ENCODE assay signal across 2 cellular contexts in the genomic region with DNA sequence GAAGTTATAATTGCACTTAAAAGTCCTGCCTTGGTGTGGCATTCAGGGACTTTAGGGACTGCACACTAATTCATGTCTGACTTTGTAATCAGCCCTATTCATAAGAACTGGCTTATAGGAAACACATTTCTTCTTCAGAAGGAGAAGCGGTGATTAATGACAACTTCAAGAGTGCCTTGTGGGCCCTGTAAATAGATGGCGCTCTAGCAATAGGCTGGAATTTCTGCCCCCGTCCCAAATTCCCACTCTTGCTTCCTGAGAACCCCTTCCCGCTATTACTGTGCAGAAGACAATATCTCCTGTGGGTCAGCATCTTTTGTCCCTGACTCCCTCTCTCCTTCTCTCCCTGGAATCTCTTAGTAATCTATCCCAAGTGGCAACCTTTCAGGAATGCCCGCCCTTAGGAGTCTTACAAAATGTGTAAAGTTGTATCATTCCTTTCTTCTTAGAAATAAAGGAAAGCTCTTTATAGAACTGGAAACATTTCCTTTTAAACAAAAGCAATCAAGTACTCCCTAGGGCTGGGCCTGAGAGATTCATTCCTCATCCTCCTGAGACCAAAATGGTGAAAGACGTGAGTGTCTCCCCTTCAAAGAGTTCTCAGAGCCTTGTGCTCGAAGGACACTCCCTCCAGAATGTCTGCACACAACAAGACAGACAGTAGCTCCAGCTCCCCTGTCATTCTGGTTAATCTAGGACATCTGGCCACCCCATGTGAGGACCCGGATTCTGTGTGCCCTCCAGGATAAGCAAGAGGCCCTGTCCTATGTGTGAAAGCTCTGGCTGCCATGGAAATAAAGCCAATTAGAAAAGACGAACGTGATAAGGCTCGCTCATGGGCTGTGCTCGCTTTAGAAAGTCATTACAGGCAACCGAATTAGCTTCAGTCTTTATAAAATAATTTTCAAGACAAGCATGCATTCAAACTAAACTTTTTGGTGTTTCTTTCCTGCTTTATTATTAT.
TF ChIP-seq lines count a peak whose summit lies in the region.

No MANE protein-coding gene starts in this region.

TF ChIP-seq in HCT116, 20 proteins besides CTCF, POLR2A, EP300 and RAD21 (continued from another document):
- TF ChIP-seq, protein P1, sequence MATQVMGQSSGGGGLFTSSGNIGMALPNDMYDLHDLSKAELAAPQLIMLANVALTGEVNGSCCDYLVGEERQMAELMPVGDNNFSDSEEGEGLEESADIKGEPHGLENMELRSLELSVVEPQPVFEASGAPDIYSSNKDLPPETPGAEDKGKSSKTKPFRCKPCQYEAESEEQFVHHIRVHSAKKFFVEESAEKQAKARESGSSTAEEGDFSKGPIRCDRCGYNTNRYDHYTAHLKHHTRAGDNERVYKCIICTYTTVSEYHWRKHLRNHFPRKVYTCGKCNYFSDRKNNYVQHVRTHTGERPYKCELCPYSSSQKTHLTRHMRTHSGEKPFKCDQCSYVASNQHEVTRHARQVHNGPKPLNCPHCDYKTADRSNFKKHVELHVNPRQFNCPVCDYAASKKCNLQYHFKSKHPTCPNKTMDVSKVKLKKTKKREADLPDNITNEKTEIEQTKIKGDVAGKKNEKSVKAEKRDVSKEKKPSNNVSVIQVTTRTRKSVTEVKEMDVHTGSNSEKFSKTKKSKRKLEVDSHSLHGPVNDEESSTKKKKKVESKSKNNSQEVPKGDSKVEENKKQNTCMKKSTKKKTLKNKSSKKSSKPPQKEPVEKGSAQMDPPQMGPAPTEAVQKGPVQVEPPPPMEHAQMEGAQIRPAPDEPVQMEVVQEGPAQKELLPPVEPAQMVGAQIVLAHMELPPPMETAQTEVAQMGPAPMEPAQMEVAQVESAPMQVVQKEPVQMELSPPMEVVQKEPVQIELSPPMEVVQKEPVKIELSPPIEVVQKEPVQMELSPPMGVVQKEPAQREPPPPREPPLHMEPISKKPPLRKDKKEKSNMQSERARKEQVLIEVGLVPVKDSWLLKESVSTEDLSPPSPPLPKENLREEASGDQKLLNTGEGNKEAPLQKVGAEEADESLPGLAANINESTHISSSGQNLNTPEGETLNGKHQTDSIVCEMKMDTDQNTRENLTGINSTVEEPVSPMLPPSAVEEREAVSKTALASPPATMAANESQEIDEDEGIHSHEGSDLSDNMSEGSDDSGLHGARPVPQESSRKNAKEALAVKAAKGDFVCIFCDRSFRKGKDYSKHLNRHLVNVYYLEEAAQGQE (IDR thresholded peaks at IDR 0.05; ENCODE audit: low read depth) = no peak

TF ChIP-seq in HepG2, 621 proteins besides CTCF, POLR2A, EP300 and RAD21 (continued from another document):
- TF ChIP-seq, protein P2, sequence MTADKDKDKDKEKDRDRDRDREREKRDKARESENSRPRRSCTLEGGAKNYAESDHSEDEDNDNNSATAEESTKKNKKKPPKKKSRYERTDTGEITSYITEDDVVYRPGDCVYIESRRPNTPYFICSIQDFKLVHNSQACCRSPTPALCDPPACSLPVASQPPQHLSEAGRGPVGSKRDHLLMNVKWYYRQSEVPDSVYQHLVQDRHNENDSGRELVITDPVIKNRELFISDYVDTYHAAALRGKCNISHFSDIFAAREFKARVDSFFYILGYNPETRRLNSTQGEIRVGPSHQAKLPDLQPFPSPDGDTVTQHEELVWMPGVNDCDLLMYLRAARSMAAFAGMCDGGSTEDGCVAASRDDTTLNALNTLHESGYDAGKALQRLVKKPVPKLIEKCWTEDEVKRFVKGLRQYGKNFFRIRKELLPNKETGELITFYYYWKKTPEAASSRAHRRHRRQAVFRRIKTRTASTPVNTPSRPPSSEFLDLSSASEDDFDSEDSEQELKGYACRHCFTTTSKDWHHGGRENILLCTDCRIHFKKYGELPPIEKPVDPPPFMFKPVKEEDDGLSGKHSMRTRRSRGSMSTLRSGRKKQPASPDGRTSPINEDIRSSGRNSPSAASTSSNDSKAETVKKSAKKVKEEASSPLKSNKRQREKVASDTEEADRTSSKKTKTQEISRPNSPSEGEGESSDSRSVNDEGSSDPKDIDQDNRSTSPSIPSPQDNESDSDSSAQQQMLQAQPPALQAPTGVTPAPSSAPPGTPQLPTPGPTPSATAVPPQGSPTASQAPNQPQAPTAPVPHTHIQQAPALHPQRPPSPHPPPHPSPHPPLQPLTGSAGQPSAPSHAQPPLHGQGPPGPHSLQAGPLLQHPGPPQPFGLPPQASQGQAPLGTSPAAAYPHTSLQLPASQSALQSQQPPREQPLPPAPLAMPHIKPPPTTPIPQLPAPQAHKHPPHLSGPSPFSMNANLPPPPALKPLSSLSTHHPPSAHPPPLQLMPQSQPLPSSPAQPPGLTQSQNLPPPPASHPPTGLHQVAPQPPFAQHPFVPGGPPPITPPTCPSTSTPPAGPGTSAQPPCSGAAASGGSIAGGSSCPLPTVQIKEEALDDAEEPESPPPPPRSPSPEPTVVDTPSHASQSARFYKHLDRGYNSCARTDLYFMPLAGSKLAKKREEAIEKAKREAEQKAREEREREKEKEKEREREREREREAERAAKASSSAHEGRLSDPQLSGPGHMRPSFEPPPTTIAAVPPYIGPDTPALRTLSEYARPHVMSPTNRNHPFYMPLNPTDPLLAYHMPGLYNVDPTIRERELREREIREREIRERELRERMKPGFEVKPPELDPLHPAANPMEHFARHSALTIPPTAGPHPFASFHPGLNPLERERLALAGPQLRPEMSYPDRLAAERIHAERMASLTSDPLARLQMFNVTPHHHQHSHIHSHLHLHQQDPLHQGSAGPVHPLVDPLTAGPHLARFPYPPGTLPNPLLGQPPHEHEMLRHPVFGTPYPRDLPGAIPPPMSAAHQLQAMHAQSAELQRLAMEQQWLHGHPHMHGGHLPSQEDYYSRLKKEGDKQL (CRISPR knock-in tag; IDR thresholded peaks at IDR 0.05; ENCODE audit: low read depth) = no peak
- TF ChIP-seq NFYB (CRISPR knock-in tag; IDR thresholded peaks at IDR 0.05) (no peak), GATAD1 (CRISPR knock-in tag; IDR thresholded peaks at IDR 0.05) (no peak), ZNF703 (CRISPR knock-in tag; IDR thresholded peaks at IDR 0.05; ENCODE audit: borderline replicate concordance) (no peak), ZNF101 (CRISPR knock-in tag; IDR thresholded peaks at IDR 0.05; ENCODE audit: borderline replicate concordance, low read depth) (no peak), TP53 (CRISPR knock-in tag; conservative IDR thresholded peaks at IDR 0.05) (no peak), FOXK1 (CRISPR knock-in tag; IDR thresholded peaks at IDR 0.05; ENCODE audit: borderline replicate concordance, low read depth) (no peak), ZNF788 (CRISPR knock-in tag; IDR thresholded peaks at IDR 0.05; ENCODE audit: borderline replicate concordance) (no peak)
- TF ChIP-seq, protein P3, sequence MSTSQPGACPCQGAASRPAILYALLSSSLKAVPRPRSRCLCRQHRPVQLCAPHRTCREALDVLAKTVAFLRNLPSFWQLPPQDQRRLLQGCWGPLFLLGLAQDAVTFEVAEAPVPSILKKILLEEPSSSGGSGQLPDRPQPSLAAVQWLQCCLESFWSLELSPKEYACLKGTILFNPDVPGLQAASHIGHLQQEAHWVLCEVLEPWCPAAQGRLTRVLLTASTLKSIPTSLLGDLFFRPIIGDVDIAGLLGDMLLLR (CRISPR knock-in tag; IDR thresholded peaks at IDR 0.05) = no peak
- TF ChIP-seq, protein P4, sequence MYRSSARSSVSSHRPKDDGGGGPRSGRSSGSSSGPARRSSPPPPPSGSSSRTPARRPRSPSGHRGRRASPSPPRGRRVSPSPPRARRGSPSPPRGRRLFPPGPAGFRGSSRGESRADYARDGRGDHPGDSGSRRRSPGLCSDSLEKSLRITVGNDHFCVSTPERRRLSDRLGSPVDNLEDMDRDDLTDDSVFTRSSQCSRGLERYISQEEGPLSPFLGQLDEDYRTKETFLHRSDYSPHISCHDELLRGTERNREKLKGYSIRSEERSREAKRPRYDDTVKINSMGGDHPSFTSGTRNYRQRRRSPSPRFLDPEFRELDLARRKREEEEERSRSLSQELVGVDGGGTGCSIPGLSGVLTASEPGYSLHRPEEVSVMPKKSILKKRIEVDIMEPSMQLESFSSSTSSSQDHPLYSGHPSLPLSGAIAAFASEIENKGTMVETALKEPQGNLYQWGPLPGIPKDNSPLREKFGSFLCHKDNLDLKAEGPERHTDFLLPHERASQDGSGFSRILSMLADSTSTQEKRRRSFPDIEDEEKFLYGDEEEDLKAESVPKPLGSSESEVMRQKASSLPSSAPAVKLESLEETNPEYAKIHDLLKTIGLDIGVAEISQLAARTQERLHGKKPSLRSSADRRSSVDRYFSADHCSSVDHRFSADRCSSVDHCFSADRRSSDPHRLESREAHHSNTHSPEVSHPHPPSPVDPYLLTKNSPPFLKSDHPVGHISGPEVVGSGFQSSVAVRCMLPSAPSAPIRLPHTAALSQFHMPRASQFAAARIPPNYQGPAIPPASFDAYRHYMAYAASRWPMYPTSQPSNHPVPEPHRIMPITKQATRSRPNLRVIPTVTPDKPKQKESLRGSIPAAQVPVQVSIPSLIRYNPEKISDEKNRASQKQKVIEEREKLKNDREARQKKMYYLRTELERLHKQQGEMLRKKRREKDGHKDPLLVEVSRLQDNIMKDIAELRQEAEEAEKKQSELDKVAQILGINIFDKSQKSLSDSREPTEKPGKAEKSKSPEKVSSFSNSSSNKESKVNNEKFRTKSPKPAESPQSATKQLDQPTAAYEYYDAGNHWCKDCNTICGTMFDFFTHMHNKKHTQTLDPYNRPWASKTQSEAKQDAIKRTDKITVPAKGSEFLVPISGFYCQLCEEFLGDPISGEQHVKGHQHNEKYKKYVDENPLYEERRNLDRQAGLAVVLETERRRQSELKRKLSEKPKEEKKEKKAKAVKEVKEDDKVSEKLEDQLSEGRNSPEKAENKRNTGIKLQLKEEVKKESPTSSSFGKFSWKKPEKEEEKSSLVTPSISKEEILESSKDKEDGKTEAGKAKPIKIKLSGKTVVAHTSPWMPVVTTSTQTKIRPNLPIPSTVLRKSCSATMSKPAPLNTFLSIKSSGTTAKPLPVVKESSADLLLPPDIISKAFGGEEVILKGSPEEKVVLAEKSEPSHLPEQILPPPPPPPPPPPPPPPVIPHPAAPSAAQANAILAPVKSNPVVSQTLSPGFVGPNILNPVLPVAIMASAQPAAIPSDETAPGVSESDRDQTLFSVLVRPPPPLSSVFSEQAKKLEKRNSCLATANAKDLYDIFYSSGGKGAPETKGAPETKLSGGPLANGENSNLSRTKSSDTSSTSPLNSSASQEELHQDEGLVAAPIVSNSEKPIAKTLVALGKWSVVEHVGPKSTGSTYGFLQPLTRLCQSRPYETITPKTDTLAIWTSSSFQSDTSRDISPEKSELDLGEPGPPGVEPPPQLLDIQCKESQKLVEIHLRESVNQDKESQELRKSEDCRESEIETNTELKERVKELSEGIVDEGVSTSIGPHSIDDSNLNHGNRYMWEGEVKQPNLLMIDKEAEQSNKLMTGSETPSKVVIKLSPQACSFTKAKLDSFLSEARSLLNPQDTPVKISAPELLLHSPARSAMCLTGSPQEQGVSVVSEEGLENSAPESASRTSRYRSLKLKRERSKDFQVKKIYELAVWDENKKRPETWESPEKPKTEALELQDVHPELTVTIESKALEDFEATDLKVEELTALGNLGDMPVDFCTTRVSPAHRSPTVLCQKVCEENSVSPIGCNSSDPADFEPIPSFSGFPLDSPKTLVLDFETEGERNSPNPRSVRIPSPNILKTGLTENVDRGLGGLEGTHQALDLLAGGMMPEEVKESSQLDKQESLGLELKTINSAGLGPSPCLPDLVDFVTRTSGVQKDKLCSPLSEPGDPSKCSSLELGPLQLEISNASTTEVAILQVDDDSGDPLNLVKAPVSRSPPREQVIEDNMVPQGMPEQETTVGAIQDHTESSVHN (CRISPR knock-in tag; IDR thresholded peaks at IDR 0.05) = no peak
